8 cellular contexts compared by ENCODE assay signal in genomic region chr7:158863611-158864506, GRCh38. TPM values are rescaled to one million over a fixed set of nuclear protein-coding genes. Genes with fewer than 3 reads are reported as not detected.
DNase-seq lines count a peak whose midpoint lies in the region; ATAC-seq and TF ChIP-seq lines count a peak whose summit lies in the region.

No MANE protein-coding gene starts in this region.

- H3K27ac ChIP-seq in ACC112 (ENCODE audit: low read depth, low read length) (peak overlapping the region; percentile 55), SU-DHL-6 (ENCODE audit: low read depth, low read length) (no peak overlapping the region), brain microvascular endothelial cell (peak overlapping the region; percentile 74), iPS-18a (ENCODE audit: low read length) (no peak overlapping the region)

- ATAC-seq in GM18868 (IDR thresholded peaks at IDR 0.05; ENCODE audit: unreplicated experiment) (peak; percentile 44), HG03432 (IDR thresholded peaks at IDR 0.05; ENCODE audit: unreplicated experiment) (peak; percentile 49)

- H3K79me2 ChIP-seq in ACC112 (ENCODE audit: control insufficient read depth, insufficient read depth, low read length, unreplicated experiment) (peaks cover 15% of the 10 kb centered on the region), SU-DHL-6 (ENCODE audit: insufficient read depth, low read length) (no peaks in the 10 kb centered on the region)

- in situ Hi-C loops in brain microvascular endothelial cell (cut with HindIII; ENCODE audit: low pct_ligation_motif_present, low sequenced_read_pairs) = no loop called here

- TF ChIP-seq CTCF in SU-DHL-6 (IDR thresholded peaks at IDR 0.05; ENCODE audit: insufficient read depth, low read length, poor library complexity, severe bottlenecking) (no peak), brain microvascular endothelial cell (IDR thresholded peaks at IDR 0.05; ENCODE audit: low read depth, low read length, missing control alignments) (no peak)

- H3K4me3 ChIP-seq in ACC112 (ENCODE audit: low read depth, low read length) = peak overlapping the region; percentile 73
- no peak overlapping the region for H3K4me3 ChIP-seq in SU-DHL-6 (ENCODE audit: insufficient read depth, low read length, poor library complexity, severe bottlenecking)
- peak overlapping the region; percentile 58 for H3K4me3 ChIP-seq in brain microvascular endothelial cell (ENCODE audit: low read depth, low read length)
- H3K4me3 ChIP-seq in iPS-18a (ENCODE audit: low read length) = peak overlapping the region; percentile 64
- H3K4me3 ChIP-seq in skeletal muscle satellite cell (ENCODE audit: low read length) = peak overlapping the region; percentile 64

- H3K9me3 ChIP-seq in SU-DHL-6 (ENCODE audit: insufficient read depth, low read length) (no peaks in the 10 kb centered on the region), iPS-18a (ENCODE audit: control insufficient read depth, low read depth, low read length) (no peaks in the 10 kb centered on the region), skeletal muscle satellite cell (replicated peaks; ENCODE audit: low read length) (no peaks in the 10 kb centered on the region)

- DNase-seq in brain microvascular endothelial cell (peak; percentile 70), NCI-H1048 (lab: John Stamatoyannopoulos, UW) (no peak)

- H2AFZ ChIP-seq in ACC112 (ENCODE audit: low read length, unreplicated experiment) (peak overlapping the region; percentile 69), SU-DHL-6 (ENCODE audit: low read depth, low read length, severe bottlenecking) (no peak overlapping the region)

- no peaks in the 10 kb centered on the region for H4K20me1 ChIP-seq in SU-DHL-6 (ENCODE audit: low read depth, low read length)

- H3F3A ChIP-seq in SU-DHL-6 (ENCODE audit: insufficient read depth) = no peaks in the 10 kb centered on the region

- H3K4me2 ChIP-seq in SU-DHL-6 (ENCODE audit: low read depth, low read length, poor library complexity, severe bottlenecking) (peak overlapping the region; percentile 15), skeletal muscle satellite cell (ENCODE audit: low read length) (peak overlapping the region; percentile 81)

- H3K27me3 ChIP-seq in ACC112 (ENCODE audit: insufficient read depth, low read length) (no peaks in the 10 kb centered on the region), SU-DHL-6 (ENCODE audit: low read length) (no peaks in the 10 kb centered on the region), brain microvascular endothelial cell (replicated peaks) (no peaks in the 10 kb centered on the region), iPS-18a (ENCODE audit: control insufficient read depth, insufficient read depth, low read length) (no peaks in the 10 kb centered on the region), skeletal muscle satellite cell (ENCODE audit: control insufficient read depth, insufficient read depth, low read length) (no peaks in the 10 kb centered on the region)

- no peaks in the 10 kb centered on the region for H3K9me2 ChIP-seq in SU-DHL-6 (replicated peaks; ENCODE audit: insufficient read depth, low read length)

- H3K36me3 ChIP-seq in ACC112 (ENCODE audit: insufficient read depth, low read length) (no peaks in the 10 kb centered on the region), SU-DHL-6 (ENCODE audit: low read length) (no peaks in the 10 kb centered on the region), brain microvascular endothelial cell (replicated peaks) (no peaks in the 10 kb centered on the region), iPS-18a (ENCODE audit: control insufficient read depth, low read depth, low read length) (no peaks in the 10 kb centered on the region), skeletal muscle satellite cell (ENCODE audit: insufficient read depth, low read length) (peaks cover 3% of the 10 kb centered on the region)

- peaks cover 12% of the 10 kb centered on the region for H3K4me1 ChIP-seq in ACC112 (ENCODE audit: control insufficient read depth, insufficient read depth, low read length, unreplicated experiment)
- H3K4me1 ChIP-seq in iPS-18a (ENCODE audit: control insufficient read depth, low read depth, low read length) = peaks cover 28% of the 10 kb centered on the region
- peaks cover 6% of the 10 kb centered on the region for H3K4me1 ChIP-seq in skeletal muscle satellite cell (ENCODE audit: control insufficient read depth, insufficient read depth, low read length)

- no peak overlapping the region for H3K9ac ChIP-seq in SU-DHL-6 (ENCODE audit: low read length)
- H3K9ac ChIP-seq in iPS-18a (ENCODE audit: low read length) = peak overlapping the region; percentile 24
- H3K9ac ChIP-seq in skeletal muscle satellite cell (ENCODE audit: low read depth, low read length) = peak overlapping the region; percentile 66

RNA-seq across cellular contexts. Expression of gene DYNC2I1, which starts 7.5 kb away (rescaled TPM):
- 3.3 and 5.0 TPM in 2 replicates for total RNA-seq in skeletal muscle satellite cell (2012; rRNA removed)

RNA-seq across cellular contexts. Expression of gene ESYT2, which starts 34.5 kb away (rescaled TPM):
- total RNA-seq in skeletal muscle satellite cell (2012; rRNA removed) = 64.7 and 71.0 TPM in 2 replicates

Comparison
In these comparisons a context has a peak if more than half of its experiments do, and no peak if none do; other contexts are left out.
1. H3K27ac ChIP-seq: peak in ACC112 (single experiment) and brain microvascular endothelial cell (single experiment); none in SU-DHL-6 (single experiment) and iPS-18a (single experiment).